In genomic region chr10:5890519-5890878, GRCh38 we compare ENCODE assay signal across 8 cellular contexts. TPM values are rescaled to one million over a fixed set of nuclear protein-coding genes. Genes with fewer than 3 reads are reported as not detected.
DNase-seq lines count a peak whose midpoint lies in the region; ATAC-seq, FAIRE-seq and TF ChIP-seq lines count a peak whose summit lies in the region.

No MANE protein-coding gene starts in this region.

- FAIRE-seq in HTR-8/SVneo (lab: Jason Lieb, UNC) = no peak

- TF ChIP-seq CTCF in AG10803 (conservative IDR thresholded peaks at IDR 0.05; ENCODE audit: low read length) = no peak
- TF ChIP-seq CTCF in glutamatergic neuron (IDR thresholded peaks at IDR 0.05; ENCODE audit: partially characterized antibody, unreplicated experiment) = no peak
- TF ChIP-seq CTCF in retinal pigment epithelial cell (conservative IDR thresholded peaks at IDR 0.05; ENCODE audit: low read depth, low read length) = no peak

- CTCF ChIA-PET in activated CD8-positive, alpha-beta memory T cell treated with anti-CD3 and anti-CD28 coated beads, Interleukin-2, amount 10 ng/mL, durations not matched to agents 7 days and 5 days (lab: Charles Lee) = interaction anchor here (0.5 to 2.8 kb wide), 12 partner anchors 11 to 1520 kb away, joined by 3 to 10 read pairs (median 3); partner anchors contain the start of genes GDI2 and SFMBT2

- H3K9me3 Mint-ChIP-seq in activated CD8-positive, alpha-beta memory T cell treated with anti-CD3 and anti-CD28 coated beads, Interleukin-2, amount 10 ng/mL, durations not matched to agents 7 days and 5 days (ENCODE audit: low read depth) = no peaks in the 10 kb centered on the region
- H3K9me3 Mint-ChIP-seq in glutamatergic neuron (ENCODE audit: unreplicated experiment) = peaks cover 9% of the 10 kb centered on the region

- H3K4me3 ChIP-seq in AG10803 (ENCODE audit: low read length) = peak overlapping the region; percentile 92
- H3K4me3 ChIP-seq in retinal pigment epithelial cell (ENCODE audit: low read length) = peak overlapping the region; percentile 67

- H3K4me3 Mint-ChIP-seq in activated CD8-positive, alpha-beta memory T cell treated with anti-CD3 and anti-CD28 coated beads, Interleukin-2, amount 10 ng/mL, durations not matched to agents 7 days and 5 days = peak overlapping the region; percentile 76
- H3K4me3 Mint-ChIP-seq in glutamatergic neuron (ENCODE audit: unreplicated experiment) = peak overlapping the region; percentile 95

- peak overlapping the region; percentile 41 for H3K27ac Mint-ChIP-seq in activated CD8-positive, alpha-beta memory T cell treated with anti-CD3 and anti-CD28 coated beads, Interleukin-2, amount 10 ng/mL, durations not matched to agents 7 days and 5 days
- H3K27ac Mint-ChIP-seq in glutamatergic neuron (ENCODE audit: unreplicated experiment) = peak overlapping the region; percentile 85

- H3K4me1 Mint-ChIP-seq in activated CD8-positive, alpha-beta memory T cell treated with anti-CD3 and anti-CD28 coated beads, Interleukin-2, amount 10 ng/mL, durations not matched to agents 7 days and 5 days = peaks cover 45% of the 10 kb centered on the region
- peaks cover 27% of the 10 kb centered on the region for H3K4me1 Mint-ChIP-seq in glutamatergic neuron (ENCODE audit: low read depth, unreplicated experiment)

- DNase-seq in AG10803 (ENCODE audit: low read depth) = peak; percentile 24
- DNase-seq in HTR-8/SVneo (ENCODE audit: insufficient read length, low spot score) = peak; percentile 15
- peak; percentile 61 for DNase-seq in activated CD8-positive, alpha-beta memory T cell treated with anti-CD3 and anti-CD28 coated beads, Interleukin-2, amount 10 ng/mL, durations not matched to agents 7 days and 5 days
- DNase-seq in glutamatergic neuron = peak; percentile 38
- no peak for DNase-seq in retinal pigment epithelial cell (ENCODE audit: low read depth)
- no peak for DNase-seq in NCI-H226

- H3K36me3 Mint-ChIP-seq in activated CD8-positive, alpha-beta memory T cell treated with anti-CD3 and anti-CD28 coated beads, Interleukin-2, amount 10 ng/mL, durations not matched to agents 7 days and 5 days = peaks cover 26% of the 10 kb centered on the region
- H3K36me3 Mint-ChIP-seq in glutamatergic neuron (ENCODE audit: unreplicated experiment) = no peaks in the 10 kb centered on the region

- no peaks in the 10 kb centered on the region for H3K27me3 Mint-ChIP-seq in activated CD8-positive, alpha-beta memory T cell treated with anti-CD3 and anti-CD28 coated beads, Interleukin-2, amount 10 ng/mL, durations not matched to agents 7 days and 5 days
- peaks cover 8% of the 10 kb centered on the region for H3K27me3 Mint-ChIP-seq in glutamatergic neuron (ENCODE audit: unreplicated experiment)

- ATAC-seq in GM19351 (IDR thresholded peaks at IDR 0.05; ENCODE audit: unreplicated experiment) (peak; percentile 10), GM21576 (IDR thresholded peaks at IDR 0.05; ENCODE audit: unreplicated experiment) (no peak)
- peak; percentile 7 for ATAC-seq in activated CD8-positive, alpha-beta memory T cell treated with anti-CD3 and anti-CD28 coated beads, Interleukin-2, amount 10 ng/mL, durations not matched to agents 7 days and 5 days

RNA-seq across cellular contexts. Expression of gene FBH1, which starts 0.5 kb away (rescaled TPM):
- total RNA-seq in activated CD8-positive, alpha-beta memory T cell treated with anti-CD3 and anti-CD28 coated beads, Interleukin-2, amount 10 ng/mL, durations not matched to agents 7 days and 5 days = 10 to 100 TPM; 55.1 to 66.3 TPM
- 65.0 TPM for total RNA-seq in glutamatergic neuron (ENCODE audit: unreplicated experiment)

RNA-seq across cellular contexts. Expression of gene ANKRD16, which starts 0.8 kb away (rescaled TPM):
- total RNA-seq in activated CD8-positive, alpha-beta memory T cell treated with anti-CD3 and anti-CD28 coated beads, Interleukin-2, amount 10 ng/mL, durations not matched to agents 7 days and 5 days = 1 to 10 TPM; 4.6 to 4.7 TPM
- total RNA-seq in glutamatergic neuron (ENCODE audit: unreplicated experiment) = 7.5 TPM

Comparison
In these comparisons a context has a peak if more than half of its experiments do, and no peak if none do; other contexts are left out.
1. DNase-seq: peak in AG10803 (single experiment), HTR-8/SVneo (single experiment), activated CD8-positive, alpha-beta memory T cell treated with anti-CD3 and anti-CD28 coated beads, Interleukin-2, amount 10 ng/mL, durations not matched to agents 7 days and 5 days (single experiment) and glutamatergic neuron (single experiment); none in retinal pigment epithelial cell (single experiment) and NCI-H226 (single experiment).